5 cellular contexts compared by ENCODE assay signal in the genomic region with DNA sequence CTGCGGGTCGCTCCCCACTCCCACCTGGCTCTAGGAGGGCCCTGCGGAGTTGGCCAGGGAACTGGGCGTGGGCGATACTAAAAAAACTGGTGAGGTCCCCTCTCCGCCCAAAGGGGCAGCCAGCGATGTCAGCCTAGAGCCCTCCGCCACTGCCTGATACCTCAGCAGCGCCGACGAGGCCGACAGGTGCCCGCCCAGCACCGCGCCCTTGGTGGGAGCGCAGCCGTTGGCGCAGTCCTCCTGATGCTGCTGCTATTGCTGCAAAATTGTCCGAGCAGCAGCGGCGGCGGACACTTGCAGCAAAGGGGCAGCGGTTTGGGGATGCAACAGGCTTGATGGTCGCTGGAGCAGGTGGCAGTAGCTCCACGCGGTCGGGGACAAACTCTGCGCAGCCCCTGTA. TPM values are rescaled to one million over a fixed set of nuclear protein-coding genes. Genes with fewer than 3 reads are reported as not detected.
"Had no signal": no experiment of that assay in that cellular context is flagged by ENCODE, and none has a peak within 500 bp of the region (broad histone marks: within the 10 kb centered on the region; RNA-seq: fewer than 3 reads in every experiment).

No MANE protein-coding gene starts in this region.

RNA-seq across cellular contexts. Expression of a gene that starts 2.0 kb away (rescaled TPM):
- total RNA-seq: Right ventricle myocardium inferior, Right ventricle myocardium superior, RPMI7951, SJSA1, SK-MEL-5 had no signal
